17 cellular contexts compared by ENCODE assay signal in genomic region chr6:21398741-21399140, GRCh38.
A peak's percentile ranks its signal among the peaks of the same experiment; 100 is the strongest.
DNase-seq lines count a peak whose midpoint lies in the region; ATAC-seq and TF ChIP-seq lines count a peak whose summit lies in the region.
"Had no signal": no experiment of that assay in that cellular context is flagged by ENCODE, and none has a peak within 500 bp of the region (broad histone marks: within the 10 kb centered on the region; RNA-seq: fewer than 3 reads in every experiment).

No MANE protein-coding gene starts in this region.

- TF ChIP-seq CTCF in GM23338 (conservative IDR thresholded peaks at IDR 0.05; ENCODE audit: low read depth in 2 of 2) (no peak), neural progenitor cell (IDR thresholded peaks at IDR 0.05) (no peak), A673 (conservative IDR thresholded peaks at IDR 0.05; ENCODE audit: low read depth, low read length) (no peak)

- H3K9me3 Mint-ChIP-seq in GM23338: no peaks in the 10 kb centered on the region
- H3K9me3 Mint-ChIP-seq in neural progenitor cell: no peaks in the 10 kb centered on the region
- H3K9me3 Mint-ChIP-seq: CD8-positive, alpha-beta T cell had no signal

- H3K4me2 ChIP-seq in GM23338 (no peak overlapping the region), neural progenitor cell (no peak overlapping the region)
- H3K4me2 ChIP-seq: BLaER1 had no signal

- DNase-seq in GM23338 (ENCODE audit: low spot score) (peak; percentile 14), islet precursor cell (peak; percentile 76), neural progenitor cell (ENCODE audit: low spot score) (no peak), A673 (ENCODE audit: low spot score) (no peak), NCI-H2107 treated with DMSO at 0.1 percent for 48 hours (lab: John Stamatoyannopoulos, UW; ENCODE audit: unreplicated experiment) (no peak), NCI-H2107 (lab: John Stamatoyannopoulos, UW) (no peak)
- DNase-seq: CD4-positive, CD25-positive, alpha-beta regulatory T cell; CD8-positive, alpha-beta T cell; DMS 273 treated with DMSO at 0.1 percent for 48 hours; DMS79; H7; HCEC 1CT had no signal

- 0 out of 3 replicates have a peak, but pooled peaks have one; percentile 38 for ATAC-seq in GM23338
- no peak for ATAC-seq in GM21737 (IDR thresholded peaks at IDR 0.05; ENCODE audit: unreplicated experiment)
- ATAC-seq: CD8-positive, alpha-beta T cell; GM12878 had no signal

- no TSS peak for BruUV-seq in A673 (replicated peaks; lab: Mats Ljungman, UMichigan)

- H3K9me2 ChIP-seq in GM23338 (ENCODE audit: insufficient read depth): 0 out of 2 replicates have a peak, but pooled peaks cover 9% of the 10 kb centered on the region

- H3K79me2 ChIP-seq in GM23338 (replicated peaks; ENCODE audit: insufficient read depth) (no peaks in the 10 kb centered on the region), neural progenitor cell (ENCODE audit: low read depth) (no peaks in the 10 kb centered on the region)

- POLR2A ChIA-PET in A673 (lab: Charles Lee; ENCODE audit: low non-redundant PET): no interaction called here

- no peaks in the 10 kb centered on the region for H3K27me3 ChIP-seq in GM23338 (ENCODE audit: insufficient read depth)
- no peaks in the 10 kb centered on the region for H3K27me3 ChIP-seq in neural progenitor cell
- H3K27me3 ChIP-seq in A673 (replicated peaks; ENCODE audit: insufficient read depth, low read depth, low read length, poor library complexity): no peaks in the 10 kb centered on the region
- H3K27me3 ChIP-seq: BLaER1 had no signal

- H3K36me3 Mint-ChIP-seq in GM23338 (ENCODE audit: low read depth) (no peaks in the 10 kb centered on the region), neural progenitor cell (no peaks in the 10 kb centered on the region)
- H3K36me3 Mint-ChIP-seq: CD4-positive, CD25-positive, alpha-beta regulatory T cell; CD8-positive, alpha-beta T cell had no signal

- intact Hi-C loops in A673 (cut with micrococcal nuclease; ENCODE audit: unreplicated experiment): no loop called here

- H3K4me1 ChIP-seq in GM23338 (ENCODE audit: insufficient read depth) (no peaks in the 10 kb centered on the region), neural progenitor cell (peaks cover 7% of the 10 kb centered on the region), A673 (ENCODE audit: insufficient read depth, low read length, poor library complexity, severe bottlenecking) (no peaks in the 10 kb centered on the region)

- H3K27ac Mint-ChIP-seq in GM23338 (no peak overlapping the region), neural progenitor cell (peak overlapping the region; percentile 30)
- H3K27ac Mint-ChIP-seq: B cell; CD4-positive, CD25-positive, alpha-beta regulatory T cell; CD8-positive, alpha-beta T cell had no signal

- no peak overlapping the region for H3K9ac ChIP-seq in neural progenitor cell
- H3K9ac ChIP-seq: BLaER1 had no signal

- H4K20me1 ChIP-seq in GM23338 (replicated peaks; ENCODE audit: insufficient read depth) (no peaks in the 10 kb centered on the region), neural progenitor cell (ENCODE audit: low read depth) (no peaks in the 10 kb centered on the region)
- H4K20me1 ChIP-seq: BLaER1 had no signal

- H3K4me1 Mint-ChIP-seq in GM23338 (peaks cover 8% of the 10 kb centered on the region), neural progenitor cell (peaks cover 20% of the 10 kb centered on the region)
- H3K4me1 Mint-ChIP-seq: B cell had no signal

- H3K27me3 Mint-ChIP-seq in GM23338 (ENCODE audit: insufficient read depth, low read depth, poor library complexity) (peaks cover 5% of the 10 kb centered on the region), neural progenitor cell (ENCODE audit: insufficient read depth, low read depth) (peaks cover 4% of the 10 kb centered on the region)
- H3K27me3 Mint-ChIP-seq: B cell had no signal

- H3K4me3 Mint-ChIP-seq in GM23338 (no peak overlapping the region), neural progenitor cell (no peak overlapping the region)
- H3K4me3 Mint-ChIP-seq: B cell; CD4-positive, CD25-positive, alpha-beta regulatory T cell; CD8-positive, alpha-beta T cell had no signal

- no peaks in the 10 kb centered on the region for H3F3A ChIP-seq in GM23338 (replicated peaks; ENCODE audit: low read depth)
- no peaks in the 10 kb centered on the region for H3F3A ChIP-seq in neural progenitor cell (ENCODE audit: low read depth)

- H3K9me3 ChIP-seq in neural progenitor cell (ENCODE audit: low read depth): no peaks in the 10 kb centered on the region
- H3K9me3 ChIP-seq in A673 (ENCODE audit: low read depth, low read length, poor library complexity, severe bottlenecking): no peaks in the 10 kb centered on the region
- H3K9me3 ChIP-seq: BLaER1 had no signal

- H2AFZ ChIP-seq in GM23338: peak overlapping the region; percentile 59
- no peak overlapping the region for H2AFZ ChIP-seq in neural progenitor cell (replicated peaks)

- H3K36me3 ChIP-seq in GM23338 (ENCODE audit: insufficient read depth) (no peaks in the 10 kb centered on the region), neural progenitor cell (no peaks in the 10 kb centered on the region), A673 (ENCODE audit: insufficient read depth, low read length, poor library complexity, severe bottlenecking) (no peaks in the 10 kb centered on the region)
- H3K36me3 ChIP-seq: BLaER1 had no signal

- H3K4me3 ChIP-seq in GM23338 (no peak overlapping the region), neural progenitor cell (no peak overlapping the region), A673 (ENCODE audit: low read depth, low read length, poor library complexity, severe bottlenecking) (no peak overlapping the region)
- H3K4me3 ChIP-seq: BLaER1, GM12878 had no signal

- H3K27ac ChIP-seq in GM23338 (ENCODE audit: low read depth) (no peak overlapping the region), neural progenitor cell (no peak overlapping the region), A673 (ENCODE audit: low read depth, low read length, poor library complexity, severe bottlenecking) (no peak overlapping the region)
- H3K27ac ChIP-seq: BLaER1, C4-2B had no signal

- CTCF ChIA-PET in A673 (lab: Charles Lee): no interaction called here

TF ChIP-seq in GM23338, 12 proteins besides CTCF, POLR2A, EP300 and RAD21:
- TF ChIP-seq ETS1 (IDR thresholded peaks at IDR 0.05): no peak
- no peak for TF ChIP-seq ZNF331 (CRISPR knock-in tag; IDR thresholded peaks at IDR 0.05; ENCODE audit: low read depth)
- no peak for TF ChIP-seq EZH2phosphoT487 (IDR thresholded peaks at IDR 0.05; ENCODE audit: unreplicated experiment)
- TF ChIP-seq REST (IDR thresholded peaks at IDR 0.05; ENCODE audit: unreplicated experiment): no peak
- TF ChIP-seq POLR2AphosphoS5 (IDR thresholded peaks at IDR 0.05; ENCODE audit: low read depth): no peak

Comparison
In these comparisons a context has a peak if more than half of its experiments do, and no peak if none do; other contexts are left out.
1. DNase-seq: peak in GM23338 (single experiment) and islet precursor cell (single experiment); none in neural progenitor cell (single experiment), A673 (single experiment), NCI-H2107 treated with DMSO at 0.1 percent for 48 hours (single experiment) and NCI-H2107 (single experiment).